In genomic region chr19:48069435-48069834, GRCh38 we compare ENCODE assay signal across 2 cellular contexts.
TF ChIP-seq lines count a peak whose summit lies in the region.

No MANE protein-coding gene starts in this region.

TF ChIP-seq in GM23338, 12 proteins besides CTCF, POLR2A, EP300 and RAD21:
- TF ChIP-seq JUNB (IDR thresholded peaks at IDR 0.05; ENCODE audit: unreplicated experiment): no peak
- TF ChIP-seq CREB1 (CRISPR knock-in tag; IDR thresholded peaks at IDR 0.05; ENCODE audit: low read depth): no peak
- TF ChIP-seq ZNF462 (CRISPR knock-in tag; IDR thresholded peaks at IDR 0.05): no peak
- TF ChIP-seq NANOG (IDR thresholded peaks at IDR 0.05; ENCODE audit: borderline replicate concordance): no peak
- TF ChIP-seq, protein P1, sequence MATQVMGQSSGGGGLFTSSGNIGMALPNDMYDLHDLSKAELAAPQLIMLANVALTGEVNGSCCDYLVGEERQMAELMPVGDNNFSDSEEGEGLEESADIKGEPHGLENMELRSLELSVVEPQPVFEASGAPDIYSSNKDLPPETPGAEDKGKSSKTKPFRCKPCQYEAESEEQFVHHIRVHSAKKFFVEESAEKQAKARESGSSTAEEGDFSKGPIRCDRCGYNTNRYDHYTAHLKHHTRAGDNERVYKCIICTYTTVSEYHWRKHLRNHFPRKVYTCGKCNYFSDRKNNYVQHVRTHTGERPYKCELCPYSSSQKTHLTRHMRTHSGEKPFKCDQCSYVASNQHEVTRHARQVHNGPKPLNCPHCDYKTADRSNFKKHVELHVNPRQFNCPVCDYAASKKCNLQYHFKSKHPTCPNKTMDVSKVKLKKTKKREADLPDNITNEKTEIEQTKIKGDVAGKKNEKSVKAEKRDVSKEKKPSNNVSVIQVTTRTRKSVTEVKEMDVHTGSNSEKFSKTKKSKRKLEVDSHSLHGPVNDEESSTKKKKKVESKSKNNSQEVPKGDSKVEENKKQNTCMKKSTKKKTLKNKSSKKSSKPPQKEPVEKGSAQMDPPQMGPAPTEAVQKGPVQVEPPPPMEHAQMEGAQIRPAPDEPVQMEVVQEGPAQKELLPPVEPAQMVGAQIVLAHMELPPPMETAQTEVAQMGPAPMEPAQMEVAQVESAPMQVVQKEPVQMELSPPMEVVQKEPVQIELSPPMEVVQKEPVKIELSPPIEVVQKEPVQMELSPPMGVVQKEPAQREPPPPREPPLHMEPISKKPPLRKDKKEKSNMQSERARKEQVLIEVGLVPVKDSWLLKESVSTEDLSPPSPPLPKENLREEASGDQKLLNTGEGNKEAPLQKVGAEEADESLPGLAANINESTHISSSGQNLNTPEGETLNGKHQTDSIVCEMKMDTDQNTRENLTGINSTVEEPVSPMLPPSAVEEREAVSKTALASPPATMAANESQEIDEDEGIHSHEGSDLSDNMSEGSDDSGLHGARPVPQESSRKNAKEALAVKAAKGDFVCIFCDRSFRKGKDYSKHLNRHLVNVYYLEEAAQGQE (IDR thresholded peaks at IDR 0.05; ENCODE audit: unreplicated experiment): no peak
- TF ChIP-seq ETS1 (IDR thresholded peaks at IDR 0.05): no peak
- TF ChIP-seq ZNF331 (CRISPR knock-in tag; IDR thresholded peaks at IDR 0.05; ENCODE audit: low read depth): no peak
- no peak for TF ChIP-seq EZH2 (IDR thresholded peaks at IDR 0.05; ENCODE audit: low read depth, unreplicated experiment)
- TF ChIP-seq STAT1 (IDR thresholded peaks at IDR 0.05; ENCODE audit: unreplicated experiment): no peak
- no peak for TF ChIP-seq EZH2phosphoT487 (IDR thresholded peaks at IDR 0.05; ENCODE audit: unreplicated experiment)
- no peak for TF ChIP-seq POLR2AphosphoS5 (IDR thresholded peaks at IDR 0.05; ENCODE audit: low read depth)
- no peak for TF ChIP-seq ZNF114 (CRISPR knock-in tag; IDR thresholded peaks at IDR 0.05)

TF ChIP-seq in H1, 55 proteins besides CTCF, POLR2A, EP300 and RAD21:
- TF ChIP-seq CHD2 (IDR thresholded peaks at IDR 0.05; ENCODE audit: low read length) (no peak), RFX5 (IDR thresholded peaks at IDR 0.05; ENCODE audit: borderline replicate concordance, low read depth, low read length) (no peak), NRF1 (IDR thresholded peaks at IDR 0.05; ENCODE audit: low read depth, low read length) (no peak), CBX5 (IDR thresholded peaks at IDR 0.05; ENCODE audit: low read depth, low read length) (no peak), TBP (IDR thresholded peaks at IDR 0.05; ENCODE audit: low read depth, low read length) (no peak), SIRT6 (IDR thresholded peaks at IDR 0.05; ENCODE audit: low read length) (no peak)
